In genomic region chr2:83386559-83386958, GRCh38 we compare ENCODE assay signal across 19 cellular contexts.
"Had no signal": no experiment of that assay in that cellular context is flagged by ENCODE, and none has a peak within 500 bp of the region (broad histone marks: within the 10 kb centered on the region; RNA-seq: fewer than 3 reads in every experiment).

No MANE protein-coding gene starts in this region.

- H3K36me3 ChIP-seq: esophagus muscularis mucosa, gastrocnemius medialis, lower lobe of right lung, ovary, right lobe of liver, stomach, thyroid gland, vagina had no signal

- DNase-seq: dermis blood vessel endothelial cell; effector memory CD4-positive, alpha-beta T cell; gastrocnemius medialis; head of caudate nucleus; left ventricle myocardium superior; lower lobe of right lung; natural killer cell; occipital lobe; ovary; right lobe of liver; stimulated activated CD4-positive, alpha-beta T cell treated with anti-CD3 and anti-CD28 coated beads, Interleukin-2, amount 100 ng/mL, for 24 hours; stimulated activated CD4-positive, alpha-beta T cell treated with anti-CD3 and anti-CD28 coated beads, Interleukin-4, amount 100 ng/mL, for 24 hours; stimulated activated naive CD4-positive, alpha-beta T cell treated with Interleukin-2 at 50 U/mL for 16 hours; stomach; thyroid gland had no signal

- H3K4me3 ChIP-seq: coronary artery, esophagus muscularis mucosa, gastrocnemius medialis, lower lobe of right lung, ovary, right lobe of liver, stomach, thyroid gland, vagina had no signal

- H3K4me1 ChIP-seq: esophagus muscularis mucosa, gastrocnemius medialis, lower lobe of right lung, right lobe of liver, stomach, thyroid gland, vagina had no signal

- H3K27ac ChIP-seq: coronary artery, esophagus muscularis mucosa, gastrocnemius medialis, lower lobe of right lung, ovary, right lobe of liver, stomach, thyroid gland, vagina had no signal

- H3K27me3 ChIP-seq: esophagus muscularis mucosa, gastrocnemius medialis, ovary, right lobe of liver, stomach, thyroid gland, vagina had no signal

- ATAC-seq: gastrocnemius medialis; left ventricle myocardium superior; lower lobe of right lung; natural killer cell; right lobe of liver; stimulated activated effector memory CD8-positive, alpha-beta T cell treated with anti-CD3 and anti-CD28 coated beads, Interleukin-12 subunit alpha, Interleukin-12 subunit beta, amount 100 ng/mL, for 72 hours had no signal
